8 cellular contexts compared by ENCODE assay signal in the genomic region with DNA sequence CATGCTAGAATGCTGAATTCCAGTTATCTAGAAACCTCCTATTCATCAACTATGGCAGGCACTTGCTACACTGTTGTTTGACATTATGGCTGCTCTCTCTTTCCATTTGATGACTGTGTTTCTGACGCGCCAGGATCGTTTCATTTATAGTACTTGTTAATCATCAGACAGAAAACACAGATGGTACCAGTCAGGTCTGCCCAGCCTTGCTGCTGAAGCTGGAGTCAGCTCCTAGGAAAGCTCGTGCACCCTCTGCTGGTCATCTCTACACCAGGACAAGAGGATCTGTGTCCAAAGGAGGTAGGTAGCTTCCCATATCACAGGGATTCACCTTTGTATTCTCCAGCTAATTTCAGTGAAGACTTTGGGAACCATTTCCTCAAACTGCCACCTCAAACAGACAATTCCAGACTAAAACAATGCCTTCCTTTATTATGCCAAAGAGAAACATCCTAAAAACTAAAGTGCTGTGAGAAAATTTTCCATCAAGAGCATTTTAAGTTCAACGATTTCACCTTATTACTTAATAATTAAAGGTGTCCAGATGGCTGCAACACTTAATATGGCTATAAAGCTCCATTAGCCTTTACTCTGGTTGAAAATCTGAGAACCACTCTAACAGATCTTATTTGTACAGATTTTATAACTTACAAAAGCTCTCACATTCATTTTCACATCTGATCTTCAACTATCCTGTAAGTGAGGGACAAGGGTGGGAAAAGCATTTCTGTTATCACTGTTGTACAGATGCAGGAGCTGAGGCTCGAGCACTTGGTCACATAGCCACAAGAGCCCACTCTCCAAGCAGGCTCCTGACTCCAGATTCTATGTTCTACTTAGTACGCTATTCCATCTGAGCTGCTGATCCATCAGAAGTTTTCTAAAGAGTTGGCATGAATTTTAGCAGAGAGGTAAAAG. TPM values are rescaled to one million over a fixed set of nuclear protein-coding genes. Genes with fewer than 3 reads are reported as not detected.
DNase-seq lines count a peak whose midpoint lies in the region; ATAC-seq and TF ChIP-seq lines count a peak whose summit lies in the region.

No MANE protein-coding gene starts in this region.

- no peaks in the 10 kb centered on the region for H3K9me3 Mint-ChIP-seq in T-cell

- H3K27ac ChIP-seq in adrenal gland (peak overlapping the region in 1 of 5 donors; percentile 65), rectal smooth muscle tissue (ENCODE audit: low read depth, low read length) (peak overlapping the region; percentile 58)

- peak overlapping the region in 1 of 2 donors; percentile 25 for H3K27ac Mint-ChIP-seq in T-cell

- peak; percentile 91 for ATAC-seq in GM18498 (IDR thresholded peaks at IDR 0.05; ENCODE audit: unreplicated experiment)
- peak; percentile 81 for ATAC-seq in HG02840 (IDR thresholded peaks at IDR 0.05; ENCODE audit: low FRiP score, unreplicated experiment)
- ATAC-seq in T-cell (replicated peaks in 1 of 4), result peak; percentile 97 to 99 (median 98)
- peak; percentile 98 to 99 for ATAC-seq in left cardiac atrium

- H3K27me3 Mint-ChIP-seq in T-cell, result no peaks in the 10 kb centered on the region

- TF ChIP-seq POLR2A in adrenal gland (IDR thresholded peaks at IDR 0.05), result peak in 1 of 2 donors; percentile 26

- 29 to 33% (median 31%) methylated on average over 7 of the region's 7 CpGs for WGBS in adrenal gland, 4 donors

- H3K4me3 ChIP-seq in adrenal gland, result no peak overlapping the region
- H3K4me3 ChIP-seq in rectal smooth muscle tissue (ENCODE audit: low read length), result no peak overlapping the region

- intact Hi-C loops in adrenal gland (cut with DNase I), result loop anchor here (5.0 to 10.0 kb wide), 2 partner anchors 241 to 444 kb away; no protein-coding TSS in a partner anchor
- intact Hi-C loops in left cardiac atrium (cut with DNase I), result loop anchor here (1.0 to 10.0 kb wide), 3 partner anchors 251 to 443 kb away; a partner anchor contains a TSS

- H3K36me3 ChIP-seq in adrenal gland (replicated peaks in 1 of 2) (no peaks in the 10 kb centered on the region), rectal smooth muscle tissue (ENCODE audit: control insufficient read depth, insufficient read depth, low read length) (no peaks in the 10 kb centered on the region)

- no peak overlapping the region for H3K4me3 Mint-ChIP-seq in T-cell

- H3K9ac ChIP-seq in rectal smooth muscle tissue (ENCODE audit: low read length), result no peak overlapping the region

- H3K4me1 ChIP-seq in adrenal gland (replicated peaks in 1 of 2) (peaks cover 0 to 4% of the 10 kb centered on the region in 2 donors), rectal smooth muscle tissue (ENCODE audit: control insufficient read depth, insufficient read depth, low read length) (peaks cover 8% of the 10 kb centered on the region)

- DNase-seq in NCI-H1436 treated with DMSO at 0.1 percent for 48 hours (lab: John Stamatoyannopoulos, UW) (peak; percentile 85), T-cell (peak; percentile 48 to 82 (median 72)), adrenal gland (peak; percentile 90 to 98 (median 96)), left cardiac atrium (peak; percentile 90), 8988T (no peak)

- POLR2A ChIA-PET in T-cell (lab: Charles Lee), result interaction anchor here (0.5 to 0.8 kb wide), 4 partner anchors 11 to 705 kb away, joined by 3 to 4 read pairs (median 4); no protein-coding TSS in a partner anchor

- peaks cover 3% of the 10 kb centered on the region for H3K36me3 Mint-ChIP-seq in T-cell

- peak; percentile 79 to 89 (median 85) for TF ChIP-seq CTCF in adrenal gland (IDR thresholded peaks at IDR 0.05)

- H3K9me3 ChIP-seq in adrenal gland (replicated peaks in 1 of 3), result no peaks in the 10 kb centered on the region

- H3K27me3 ChIP-seq in adrenal gland, result no peaks in the 10 kb centered on the region
- no peaks in the 10 kb centered on the region for H3K27me3 ChIP-seq in rectal smooth muscle tissue (ENCODE audit: control insufficient read depth, insufficient read depth, low read length)

- peaks cover 10 to 16% (median 13%) of the 10 kb centered on the region in 3 donors for H3K4me1 Mint-ChIP-seq in T-cell

- CTCF ChIA-PET in T-cell (lab: Charles Lee), result interaction anchor here (0.5 to 2.6 kb wide), 28 partner anchors 9 to 1447 kb away, joined by 3 to 26 read pairs (median 4); a partner anchor contains a TSS

RNA-seq across cellular contexts. Expression of a gene that starts 17.5 kb away (rescaled TPM):
- total RNA-seq in T-cell, result 10 to 100 TPM; 12.5 to 18.9 (median 16.3) TPM
- 10 to 100 TPM; 13.8 to 37.5 (median 20.6) TPM for total RNA-seq in adrenal gland
- 10 to 100 TPM in 1 of 3 donors, 1 to 10 TPM in 2; 3.3 to 24.7 (median 6.6) TPM for polyA plus RNA-seq in adrenal gland
- 10 to 100 TPM; 10.2 to 13.3 TPM for total RNA-seq in left cardiac atrium

RNA-seq across cellular contexts. Expression of a gene that starts 17.8 kb away (rescaled TPM):
- 10 to 100 TPM; 21.1 to 24.6 (median 23.9) TPM for total RNA-seq in T-cell
- 10 to 100 TPM in 7 of 8 donors, 1 to 10 TPM in 1; 9.6 to 19.9 (median 17.3) TPM for total RNA-seq in adrenal gland
- polyA plus RNA-seq in adrenal gland, result 10 to 100 TPM in 1 of 3 donors, 1 to 10 TPM in 2; 2.6 to 13.6 (median 4.0) TPM
- total RNA-seq in left cardiac atrium, result 10 to 100 TPM in 1 of 2 donors, 1 to 10 TPM in 1; 6.0 to 10.7 TPM
